ENCODE assay signal across 1 cellular context in genomic region chr2:199912553-199913114, GRCh38.
TF ChIP-seq lines count a peak whose summit lies in the region.

No MANE protein-coding gene starts in this region.

TF ChIP-seq in HepG2, 621 proteins besides CTCF, POLR2A, EP300 and RAD21:
- TF ChIP-seq ZBTB38 (CRISPR knock-in tag; IDR thresholded peaks at IDR 0.05): peak; percentile 76
- TF ChIP-seq ZMYM3 (CRISPR knock-in tag; IDR thresholded peaks at IDR 0.05): peak; percentile 80
- TF ChIP-seq ZBTB33 (CRISPR knock-in tag; IDR thresholded peaks at IDR 0.05): peak; percentile 36; the same call in 1 of the 2 replicates
- TF ChIP-seq HDAC1 (CRISPR knock-in tag; IDR thresholded peaks at IDR 0.05): 0 out of 2 replicates have a peak, but pooled peaks have one; percentile 15
- TF ChIP-seq ZNF770 (CRISPR knock-in tag; IDR thresholded peaks at IDR 0.05): peak; percentile 80
- TF ChIP-seq ZNF121 (CRISPR knock-in tag; IDR thresholded peaks at IDR 0.05): peak; percentile 95
- 0 out of 2 replicates have a peak, but pooled peaks have one; percentile 33 for TF ChIP-seq ADNP (CRISPR knock-in tag; IDR thresholded peaks at IDR 0.05)
- TF ChIP-seq HDAC2 (CRISPR knock-in tag; IDR thresholded peaks at IDR 0.05): peak; percentile 35; the same call in 1 of the 2 replicates
- 0 out of 2 replicates have a peak, but pooled peaks have one; percentile 17 for TF ChIP-seq ZNF33A (CRISPR knock-in tag; IDR thresholded peaks at IDR 0.05; ENCODE audit: borderline replicate concordance)
